Comparison of ENCODE assay signal across 22 cellular contexts in the genomic region with DNA sequence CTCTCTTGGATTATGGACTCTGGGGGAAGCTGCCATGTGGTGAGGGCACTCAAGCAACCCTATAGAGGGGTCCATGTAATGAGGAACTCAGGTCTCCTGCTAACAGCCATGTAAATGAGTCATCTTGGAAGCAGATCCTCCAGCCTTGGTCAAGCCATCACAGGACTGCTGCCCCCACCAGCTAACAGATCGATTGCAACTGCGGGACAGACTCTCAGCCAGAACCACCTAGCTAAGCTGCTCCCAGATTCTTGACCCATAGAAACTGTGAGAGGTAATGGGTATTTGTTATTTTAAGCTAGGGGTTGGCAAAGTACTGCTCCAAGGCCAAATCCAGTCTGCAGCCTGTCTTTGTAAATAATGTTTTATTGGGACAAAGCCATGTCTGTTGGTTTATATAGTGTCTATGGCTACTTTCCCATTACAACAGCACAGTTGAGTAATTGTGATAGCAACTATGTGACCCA. TPM values are rescaled to one million over a fixed set of nuclear protein-coding genes. Genes with fewer than 3 reads are reported as not detected.
"Had no signal": no experiment of that assay in that cellular context is flagged by ENCODE, and none has a peak within 500 bp of the region (broad histone marks: within the 10 kb centered on the region; RNA-seq: fewer than 3 reads in every experiment).

No MANE protein-coding gene starts in this region.

- H3K27ac ChIP-seq: breast epithelium, left lung, suprapubic skin, transverse colon had no signal

- H3K27me3 ChIP-seq: breast epithelium, left lung, suprapubic skin, transverse colon had no signal

- H3K4me1 ChIP-seq: breast epithelium, suprapubic skin had no signal

- DNase-seq: activated CD4-positive, alpha-beta T cell treated with anti-CD3 and anti-CD28 coated beads, Interleukin-2, amount 50 U/mL, for 1 hour; activated CD4-positive, CD25-positive, alpha-beta regulatory T cell treated with anti-CD3 and anti-CD28 coated beads, Interleukin-2, amount 50 U/mL, for 72 hours; activated CD8-positive, alpha-beta memory T cell treated with anti-CD3 and anti-CD28 coated beads, Interleukin-2, amount 50 U/mL, for 4 hours; activated effector memory CD4-positive, alpha-beta T cell treated with Interleukin-2 at 50 U/mL for 16 hours; activated naive CD4-positive, alpha-beta T cell treated with anti-CD3 and anti-CD28 coated beads, Interleukin-2, amount 10 ng/mL, durations not matched to agents 7 days and 5 days; activated naive CD8-positive, alpha-beta T cell treated with anti-CD3 and anti-CD28 coated beads, Interleukin-2, amount 50 U/mL, for 24 hours; activated T-cell treated with anti-CD3 and anti-CD28 coated beads, Interleukin-2, amount 50 U/mL, for 48 hours; aorta; cerebellar nuclear complex; effector memory CD8-positive, alpha-beta T cell; head of caudate nucleus; kidney; left lung; mammary epithelial cell; retina; stimulated activated CD4-positive, alpha-beta T cell treated with anti-CD3 and anti-CD28 coated beads, Interleukin-2, amount 100 ng/mL, for 24 hours; T1000; transverse colon had no signal

- H3K4me3 ChIP-seq: breast epithelium, left lung, suprapubic skin, transverse colon had no signal

- H3K9me3 ChIP-seq: breast epithelium, left lung, suprapubic skin, transverse colon had no signal

- FAIRE-seq: frontal cortex, kidney had no signal

- H3K36me3 ChIP-seq: breast epithelium, left lung, suprapubic skin, transverse colon had no signal

- ATAC-seq: activated naive CD8-positive, alpha-beta T cell treated with anti-CD3 and anti-CD28 coated beads, Interleukin-2, amount 50 U/mL, for 24 hours; effector memory CD8-positive, alpha-beta T cell; left lung had no signal

RNA-seq across cellular contexts. Expression of gene MAP3K7CL, which starts 27.6 kb away (rescaled TPM):
- polyA plus RNA-seq: neural cell had no signal
